ENCODE assay signal across 16 cellular contexts in genomic region chr6:252775-253526, GRCh38. TPM values are rescaled to one million over a fixed set of nuclear protein-coding genes. Genes with fewer than 3 reads are reported as not detected.
DNase-seq lines count a peak whose midpoint lies in the region; ATAC-seq and TF ChIP-seq lines count a peak whose summit lies in the region.
"Had no signal": no experiment of that assay in that cellular context is flagged by ENCODE, and none has a peak within 500 bp of the region (broad histone marks: within the 10 kb centered on the region; RNA-seq: fewer than 3 reads in every experiment).

No MANE protein-coding gene starts in this region.

- no peak overlapping the region for H3K27ac ChIP-seq in CD4-positive, CD25-positive, alpha-beta regulatory T cell (ENCODE audit: insufficient read depth, low read length, poor library complexity, severe bottlenecking)
- peak overlapping the region; percentile 52 for H3K27ac ChIP-seq in OCI-LY3 (ENCODE audit: low read length)
- H3K27ac ChIP-seq in esophagus squamous epithelium: peak overlapping the region; percentile 29 to 60 (median 39)

- no peaks in the 10 kb centered on the region for H3K9me3 ChIP-seq in CD4-positive, CD25-positive, alpha-beta regulatory T cell (ENCODE audit: control insufficient read depth in 2 of 2, low read length in 2 of 2)
- no peaks in the 10 kb centered on the region for H3K9me3 ChIP-seq in OCI-LY3 (ENCODE audit: insufficient read depth, low read length)
- no peaks in the 10 kb centered on the region for H3K9me3 ChIP-seq in esophagus squamous epithelium

- H3K4me1 Mint-ChIP-seq in CD4-positive, CD25-positive, alpha-beta regulatory T cell: peaks cover 31 to 63% (median 45%) of the 10 kb centered on the region in 4 donors

- no peaks in the 10 kb centered on the region for H3K36me3 ChIP-seq in CD4-positive, CD25-positive, alpha-beta regulatory T cell (ENCODE audit: control insufficient read depth, insufficient read depth, low read length)
- H3K36me3 ChIP-seq in OCI-LY3 (replicated peaks; ENCODE audit: low read depth, low read length) (no peaks in the 10 kb centered on the region), esophagus squamous epithelium (no peaks in the 10 kb centered on the region)

- peak overlapping the region; percentile 88 for H3K4me2 ChIP-seq in OCI-LY3 (ENCODE audit: low read length)

- DNase-seq in CD4-positive, CD25-positive, alpha-beta regulatory T cell: peak in 1 of 3 donors; percentile 57
- no peak for DNase-seq in esophagus squamous epithelium (lab: John Stamatoyannopoulos, UW)
- no peak for DNase-seq in stimulated activated CD4-positive, alpha-beta T cell treated with anti-CD3 and anti-CD28 coated beads, Interleukin-15, amount 100 ng/mL, for 24 hours
- no peak for DNase-seq in SKM-1 treated with dmso at 0.1 percent for 144 hours (lab: John Stamatoyannopoulos, UW; ENCODE audit: unreplicated experiment)
- DNase-seq in HK-2 (ENCODE audit: unreplicated experiment): no peak
- DNase-seq: activated gamma-delta T cell treated with Interleukin-2 at 50 U/mL for 16 hours; caudate nucleus; H7; IMR-90; NCI-H2171; SHP77; stimulated activated CD4-positive, alpha-beta T cell treated with anti-CD3 and anti-CD28 coated beads, Interleukin-2, amount 100 ng/mL, for 48 hours; stimulated activated naive CD4-positive, alpha-beta T cell treated with Interleukin-2 at 50 U/mL for 16 hours had no signal

- no peaks in the 10 kb centered on the region for H4K20me1 ChIP-seq in OCI-LY3 (ENCODE audit: insufficient read depth, low read length)

- no peaks in the 10 kb centered on the region for H3K79me2 ChIP-seq in OCI-LY3 (ENCODE audit: low read length)

- peak overlapping the region; percentile 70 for H3K4me3 ChIP-seq in CD4-positive, CD25-positive, alpha-beta regulatory T cell (ENCODE audit: low read depth, low read length)
- H3K4me3 ChIP-seq in OCI-LY3 (ENCODE audit: low read length) (peak overlapping the region; percentile 42), esophagus squamous epithelium (no peak overlapping the region)

- TF ChIP-seq CTCF in OCI-LY3 (IDR thresholded peaks at IDR 0.05; ENCODE audit: low read depth, low read length): no peak
- no peak for TF ChIP-seq CTCF in esophagus squamous epithelium (IDR thresholded peaks at IDR 0.05)

- H3K36me3 Mint-ChIP-seq in CD4-positive, CD25-positive, alpha-beta regulatory T cell: no peaks in the 10 kb centered on the region

- no peak for ATAC-seq in CD4-positive, CD25-positive, alpha-beta regulatory T cell (ENCODE audit: low read depth in 2 of 2)
- ATAC-seq in GM19395 (IDR thresholded peaks at IDR 0.05; ENCODE audit: unreplicated experiment) (peak; percentile 43), HG03565 (IDR thresholded peaks at IDR 0.05; ENCODE audit: unreplicated experiment) (no peak)

- H3K27ac Mint-ChIP-seq in CD4-positive, CD25-positive, alpha-beta regulatory T cell: peak overlapping the region; percentile 21 to 71 (median 48)

- intact Hi-C loops in esophagus squamous epithelium (cut with DNase I): no loop called here

- H3K4me3 Mint-ChIP-seq in CD4-positive, CD25-positive, alpha-beta regulatory T cell: peak overlapping the region; percentile 22 to 48 (median 37)

- peaks cover 0 to 2% (median 0%) of the 10 kb centered on the region in 7 donors for H3K9me3 Mint-ChIP-seq in CD4-positive, CD25-positive, alpha-beta regulatory T cell

- no peaks in the 10 kb centered on the region for H3K27me3 Mint-ChIP-seq in CD4-positive, CD25-positive, alpha-beta regulatory T cell

- H3K27me3 ChIP-seq in CD4-positive, CD25-positive, alpha-beta regulatory T cell (ENCODE audit: control insufficient read depth, insufficient read depth, low read length): no peaks in the 10 kb centered on the region
- H3K27me3 ChIP-seq in OCI-LY3 (ENCODE audit: low read depth, low read length): no peaks in the 10 kb centered on the region
- H3K27me3 ChIP-seq in esophagus squamous epithelium: no peaks in the 10 kb centered on the region

- no peak for TF ChIP-seq POLR2A in esophagus squamous epithelium (IDR thresholded peaks at IDR 0.05)

- peak overlapping the region; percentile 31; the same call in 1 of the 2 replicates for H3K9ac ChIP-seq in OCI-LY3 (ENCODE audit: low read length)

- H3K4me1 ChIP-seq in CD4-positive, CD25-positive, alpha-beta regulatory T cell (ENCODE audit: control insufficient read depth, insufficient read depth, low read length, poor library complexity, severe bottlenecking): peaks cover 26% of the 10 kb centered on the region
- peaks cover 68% of the 10 kb centered on the region for H3K4me1 ChIP-seq in OCI-LY3 (ENCODE audit: low read length)
- peaks cover 0 to 47% (median 28%) of the 10 kb centered on the region in 3 donors for H3K4me1 ChIP-seq in esophagus squamous epithelium

- 20 to 28% methylated on average over 8 of the region's 8 CpGs for WGBS in esophagus squamous epithelium, 2 donors

- H2AFZ ChIP-seq in OCI-LY3 (ENCODE audit: low read depth, low read length): no peak overlapping the region

RNA-seq across cellular contexts. Expression of gene DUSP22, which starts 39.3 kb away (rescaled TPM):
- total RNA-seq in CD4-positive, CD25-positive, alpha-beta regulatory T cell: 46.6 TPM
- polyA plus RNA-seq in CD4-positive, CD25-positive, alpha-beta regulatory T cell: 10 to 100 TPM; 45.5 to 48.5 (median 47.5) TPM
- 10 to 100 TPM; 34.2 to 54.6 (median 45.2) TPM for total RNA-seq in esophagus squamous epithelium

Comparison
In these comparisons a context has a peak if more than half of its experiments do, and no peak if none do; other contexts are left out.
1. H3K4me3 ChIP-seq: peak in CD4-positive, CD25-positive, alpha-beta regulatory T cell (single experiment) and OCI-LY3 (single experiment); none in esophagus squamous epithelium (0 of 4).